Comparison of ENCODE assay signal across 9 cellular contexts in genomic region chr16:12062343-12063003, GRCh38.
A peak's percentile ranks its signal among the peaks of the same experiment; 100 is the strongest.
DNase-seq lines count a peak whose midpoint lies in the region; ATAC-seq, FAIRE-seq and TF ChIP-seq lines count a peak whose summit lies in the region.
"Had no signal": no experiment of that assay in that cellular context is flagged by ENCODE, and none has a peak within 500 bp of the region (broad histone marks: within the 10 kb centered on the region; RNA-seq: fewer than 3 reads in every experiment).

No MANE protein-coding gene starts in this region.

- intact Hi-C loops in MCF 10A (cut with micrococcal nuclease) = no loop called here
- intact Hi-C loops in upper lobe of right lung (cut with DNase I) = loop anchor here (10.0 kb wide), 1 partner anchor 58 kb away; no protein-coding TSS in a partner anchor

- H3K27me3 Mint-ChIP-seq in MCF 10A (ENCODE audit: insufficient read depth, unreplicated experiment) = no peaks in the 10 kb centered on the region
- H3K27me3 Mint-ChIP-seq: stimulated activated naive CD8-positive, alpha-beta T cell treated with anti-CD3 and anti-CD28 coated beads, Interleukin-15, Interleukin-2, amounts not matched to agents 100 ng/mL and 50 ng/mL, for 24 hours had no signal

- H3K36me3 ChIP-seq in upper lobe of right lung = no peaks in the 10 kb centered on the region

- no peaks in the 10 kb centered on the region for H3K9me3 ChIP-seq in upper lobe of right lung

- DNase-seq in HTR-8/SVneo (ENCODE audit: insufficient read length, low spot score) (peak; percentile 19), MCF 10A (ENCODE audit: unreplicated experiment) (peak; percentile 93), left lobe of liver (ENCODE audit: low spot score) (no peak), upper lobe of right lung (peak; percentile 90), putamen (ENCODE audit: low spot score) (no peak), erythroblast (lab: John Stamatoyannopoulos, UW) (no peak), NCI-H510A treated with DMSO at 0.1 percent for 48 hours (lab: John Stamatoyannopoulos, UW) (no peak)

- H3K36me3 Mint-ChIP-seq in MCF 10A (ENCODE audit: insufficient read depth, unreplicated experiment) = peaks cover 6% of the 10 kb centered on the region

- TF ChIP-seq CTCF in MCF 10A (IDR thresholded peaks at IDR 0.05; ENCODE audit: unreplicated experiment) = no peak
- TF ChIP-seq CTCF in upper lobe of right lung (IDR thresholded peaks at IDR 0.05) = no peak

- FAIRE-seq in HTR-8/SVneo (lab: Jason Lieb, UNC) = peak; percentile 48

- CTCF ChIA-PET in MCF 10A (lab: Yijun Ruan, JAX) = interaction anchor here (0.9 to 2.4 kb wide), 7 partner anchors 16 to 253 kb away, joined by 3 to 13 read pairs (median 4); no protein-coding TSS in a partner anchor

- H3K27ac Mint-ChIP-seq in MCF 10A (ENCODE audit: low read depth, unreplicated experiment) = peak overlapping the region; percentile 76
- H3K27ac Mint-ChIP-seq: stimulated activated naive CD8-positive, alpha-beta T cell treated with anti-CD3 and anti-CD28 coated beads, Interleukin-15, Interleukin-2, amounts not matched to agents 100 ng/mL and 50 ng/mL, for 24 hours; T-helper 1 cell treated with Interleukin-12 subunit alpha and Interleukin-12 subunit beta and Interleukin-4 antibody, amounts not matched to agents 30 μg/mL and 1 μg/mL, for 36 hours had no signal

- H3K4me1 Mint-ChIP-seq in MCF 10A (ENCODE audit: insufficient read depth, unreplicated experiment) = peaks cover 27% of the 10 kb centered on the region

- H3K4me3 Mint-ChIP-seq in MCF 10A (ENCODE audit: unreplicated experiment) = no peak overlapping the region
- H3K4me3 Mint-ChIP-seq: stimulated activated naive CD8-positive, alpha-beta T cell treated with anti-CD3 and anti-CD28 coated beads, Interleukin-15, Interleukin-2, amounts not matched to agents 100 ng/mL and 50 ng/mL, for 24 hours; T-helper 1 cell treated with Interleukin-12 subunit alpha and Interleukin-12 subunit beta and Interleukin-4 antibody, amounts not matched to agents 30 μg/mL and 1 μg/mL, for 36 hours had no signal

- H3K4me3 ChIP-seq in upper lobe of right lung = no peak overlapping the region

- no peaks in the 10 kb centered on the region for H3K27me3 ChIP-seq in upper lobe of right lung

- H3K4me1 ChIP-seq in upper lobe of right lung = peaks cover 24% of the 10 kb centered on the region

- H3K9me3 Mint-ChIP-seq in MCF 10A (ENCODE audit: unreplicated experiment) = no peaks in the 10 kb centered on the region
- H3K9me3 Mint-ChIP-seq: stimulated activated naive CD8-positive, alpha-beta T cell treated with anti-CD3 and anti-CD28 coated beads, Interleukin-15, Interleukin-2, amounts not matched to agents 100 ng/mL and 50 ng/mL, for 24 hours; T-helper 1 cell treated with Interleukin-12 subunit alpha and Interleukin-12 subunit beta and Interleukin-4 antibody, amounts not matched to agents 30 μg/mL and 1 μg/mL, for 36 hours had no signal

- ATAC-seq in left lobe of liver (peak; percentile 73), upper lobe of right lung (peak; percentile 95)

- POLR2A ChIA-PET in MCF 10A (lab: Yijun Ruan, JAX) = interaction anchor here (0.6 to 3.3 kb wide), 13 partner anchors 22 to 321 kb away, joined by 3 to 43 read pairs (median 5); partner anchors contain the start of genes GSPT1, RSL1D1 and SNX29

- no TSS peak for BruUV-seq in MCF 10A (replicated peaks; lab: Mats Ljungman, UMichigan)

- peak overlapping the region; percentile 68 for H3K27ac ChIP-seq in upper lobe of right lung

- no peak for TF ChIP-seq POLR2A in erythroblast (IDR thresholded peaks at IDR 0.05; ENCODE audit: low read length)

Comparison
In these comparisons a context has a peak if more than half of its experiments do, and no peak if none do; other contexts are left out.
1. DNase-seq: peak in HTR-8/SVneo (single experiment), MCF 10A (single experiment) and upper lobe of right lung (single experiment); none in left lobe of liver (single experiment), putamen (single experiment), erythroblast (0 of 2) and NCI-H510A treated with DMSO at 0.1 percent for 48 hours (single experiment).